ENCODE assay signal across 10 cellular contexts in the genomic region with DNA sequence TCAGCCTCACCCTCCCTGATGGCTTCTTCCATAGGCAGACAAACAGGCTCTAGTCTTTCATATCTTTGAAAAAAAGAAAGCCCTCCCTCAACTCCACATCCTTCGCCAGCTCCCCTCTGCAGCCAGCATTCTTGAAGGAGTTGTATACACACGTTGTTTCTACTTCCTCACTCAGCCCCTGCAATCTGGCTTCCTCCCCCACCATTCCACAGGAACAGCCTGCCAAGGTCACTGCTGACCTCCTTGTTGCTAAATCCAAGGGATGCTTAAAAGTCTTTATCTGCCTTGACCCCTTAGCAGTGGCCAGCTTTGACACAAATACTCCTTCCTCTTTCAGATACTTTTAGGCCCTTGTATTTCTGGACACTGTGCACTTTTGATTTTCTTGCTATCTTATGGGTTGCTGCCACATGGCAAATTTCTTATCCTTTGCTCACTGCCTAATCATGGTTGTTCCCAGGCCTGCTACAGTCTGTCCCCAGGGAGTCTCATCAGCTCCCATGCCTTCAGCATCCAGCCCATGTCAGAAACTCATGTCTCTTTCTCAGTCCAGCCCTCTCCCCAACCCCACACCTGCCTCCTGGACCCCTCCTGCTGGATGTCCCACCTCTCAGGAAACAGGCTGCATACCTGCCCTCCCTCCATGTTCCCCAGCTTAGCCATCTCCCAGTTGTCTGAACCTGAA. TPM values are rescaled to one million over a fixed set of nuclear protein-coding genes. Genes with fewer than 3 reads are reported as not detected.
DNase-seq lines count a peak whose midpoint lies in the region; ATAC-seq and TF ChIP-seq lines count a peak whose summit lies in the region.
"Had no signal": no experiment of that assay in that cellular context is flagged by ENCODE, and none has a peak within 500 bp of the region (broad histone marks: within the 10 kb centered on the region; RNA-seq: fewer than 3 reads in every experiment).

No MANE protein-coding gene starts in this region.

- TF ChIP-seq POLR2A in adrenal gland (IDR thresholded peaks at IDR 0.05): no peak
- TF ChIP-seq POLR2A in spleen (IDR thresholded peaks at IDR 0.05): no peak

- DNase-seq in adrenal gland (peak in 6 of 7 donors; percentile 73 to 87 (median 78)), left ventricle myocardium superior (peak; percentile 68), spleen (no peak), NCI-H2227 treated with DMSO at 0.1 percent for 48 hours (lab: John Stamatoyannopoulos, UW) (no peak), NAMALWA (ENCODE audit: low spot score) (no peak)
- no peak for DNase-seq in stimulated activated CD4-positive, alpha-beta T cell treated with anti-CD3 and anti-CD28 coated beads, Interleukin-4, amount 100 ng/mL, for 1 hour
- DNase-seq: NCI-H187 had no signal

- H3K36me3 ChIP-seq in adrenal gland (replicated peaks in 1 of 2) (no peaks in the 10 kb centered on the region), spleen (no peaks in the 10 kb centered on the region)

- H3K4me1 Mint-ChIP-seq in IgD-negative memory B cell: peaks cover 12 to 23% (median 14%) of the 10 kb centered on the region in 3 donors

- H3K9me3 ChIP-seq in adrenal gland (replicated peaks in 1 of 3): no peaks in the 10 kb centered on the region
- no peaks in the 10 kb centered on the region for H3K9me3 ChIP-seq in spleen

- H3K27me3 ChIP-seq in adrenal gland (no peaks in the 10 kb centered on the region), spleen (replicated peaks in 1 of 7) (no peaks in the 10 kb centered on the region)

- TF ChIP-seq CTCF in adrenal gland (IDR thresholded peaks at IDR 0.05) (no peak), spleen (IDR thresholded peaks at IDR 0.05 in 8 of 11, conservative IDR thresholded peaks at IDR 0.05 in 3 of 11) (no peak)

- no peaks in the 10 kb centered on the region for H3K27me3 Mint-ChIP-seq in IgD-negative memory B cell

- H3K27ac Mint-ChIP-seq in IgD-negative memory B cell: peak overlapping the region in 2 of 3 donors; percentile 28 to 92

- peak overlapping the region; percentile 5 to 74 (median 58) for H3K4me3 Mint-ChIP-seq in IgD-negative memory B cell

- intact Hi-C loops in adrenal gland (cut with DNase I) (no loop called here), left ventricle myocardium superior (cut with micrococcal nuclease) (no loop called here), spleen (cut with DNase I; ENCODE audit: low total_unique reads) (no loop called here)

- peak overlapping the region in 1 of 4 donors; percentile 4 for H3K4me3 ChIP-seq in adrenal gland
- no peak overlapping the region for H3K4me3 ChIP-seq in spleen
- H3K4me3 ChIP-seq: GM12878 had no signal

- 20 to 32% (median 29%) methylated on average over 2 of the region's 2 CpGs for WGBS in adrenal gland, 4 donors
- 34 to 45% (median 42%) methylated on average over 2 of the region's 2 CpGs for WGBS in spleen, 5 donors

- no peaks in the 10 kb centered on the region for H3K9me3 Mint-ChIP-seq in IgD-negative memory B cell

- ATAC-seq in left ventricle myocardium superior: peak; percentile 17
- ATAC-seq: GM12878 had no signal

- H3K36me3 Mint-ChIP-seq in IgD-negative memory B cell: peaks cover 4% of the 10 kb centered on the region

- H3K27ac ChIP-seq in adrenal gland (peak overlapping the region; percentile 18 to 97 (median 93)), spleen (peak overlapping the region in 7 of 8 donors; percentile 6 to 96 (median 94))

- H3K4me1 ChIP-seq in adrenal gland (replicated peaks in 1 of 2) (peaks cover 31 to 50% of the 10 kb centered on the region in 2 donors), spleen (peaks cover 33 to 67% (median 54%) of the 10 kb centered on the region in 6 donors)

RNA-seq across cellular contexts. Expression of a gene that starts 8.3 kb away (rescaled TPM):
- polyA plus RNA-seq in IgD-negative memory B cell (1.7 TPM), adrenal gland (100 to 1,000 TPM in 1 of 3 donors, 10 to 100 TPM in 1, 1 to 10 TPM in 1; 1.6 to 110 (median 56.7) TPM), spleen (10 to 100 TPM; 10.8 to 27.6 (median 26.5) TPM)
- total RNA-seq in adrenal gland (10 to 100 TPM in 3 of 8 donors, 1 to 10 TPM in 5; 1.3 to 12.8 (median 5.8) TPM), left ventricle myocardium superior (2.8 TPM), spleen (10 to 100 TPM; 10.5 to 23.5 (median 13.8) TPM)

RNA-seq across cellular contexts. Expression of a gene that starts 8.3 kb away (rescaled TPM):
- polyA plus RNA-seq in IgD-negative memory B cell (not detected), adrenal gland (1 to 10 TPM in 2 of 3 donors, under 1 TPM in 1; 0.84 to 2.1 (median 1.2) TPM), spleen (1 to 10 TPM in 1 of 3 donors, under 1 TPM in 2; 0.15 to 2.9 (median 0.27) TPM)
- total RNA-seq in adrenal gland (1 to 10 TPM in 5 of 8 donors, under 1 TPM in 2, not detected in 1; 0.69 to 5.3 (median 2.4) TPM), left ventricle myocardium superior (2.0 TPM), spleen (1 to 10 TPM in 6 of 7 donors, under 1 TPM in 1; 0.60 to 6.6 (median 3.9) TPM)
- total RNA-seq: mononuclear cell had no signal

RNA-seq across cellular contexts. Expression of a gene that starts 18.0 kb away (rescaled TPM):
- polyA plus RNA-seq in IgD-negative memory B cell (219 TPM), adrenal gland (10 to 100 TPM; 34.4 to 54.8 (median 49.2) TPM), spleen (100 to 1,000 TPM in 1 of 3 donors, 10 to 100 TPM in 2; 73.5 to 120 (median 88.8) TPM)
- total RNA-seq in adrenal gland (10 to 100 TPM; 24.2 to 82.2 (median 50.0) TPM), left ventricle myocardium superior (15.3 TPM), spleen (10 to 100 TPM; 25.7 to 73.8 (median 60.0) TPM)

RNA-seq across cellular contexts. Expression of a gene that starts 40.2 kb away (rescaled TPM):
- polyA plus RNA-seq in IgD-negative memory B cell: 41.0 TPM
- total RNA-seq in adrenal gland: 100 to 1,000 TPM in 7 of 8 donors, 10 to 100 TPM in 1; 95.5 to 153 (median 112) TPM
- 10 to 100 TPM; 47.9 to 80.2 (median 63.9) TPM for polyA plus RNA-seq in adrenal gland
- 40.5 TPM for total RNA-seq in left ventricle myocardium superior
- total RNA-seq in spleen: 10 to 100 TPM; 65.3 to 95.8 (median 77.0) TPM
- polyA plus RNA-seq in spleen: 10 to 100 TPM; 18.4 to 39.5 (median 20.1) TPM

Comparison
In these comparisons a context has a peak if more than half of its experiments do, and no peak if none do; other contexts are left out.
1. DNase-seq: peak in adrenal gland (6 of 7) and left ventricle myocardium superior (single experiment); none in spleen (single experiment), NCI-H2227 treated with DMSO at 0.1 percent for 48 hours (single experiment), stimulated activated CD4-positive, alpha-beta T cell treated with anti-CD3 and anti-CD28 coated beads, Interleukin-4, amount 100 ng/mL, for 1 hour (single experiment) and NAMALWA (single experiment).